19 cellular contexts compared by ENCODE assay signal in the genomic region with DNA sequence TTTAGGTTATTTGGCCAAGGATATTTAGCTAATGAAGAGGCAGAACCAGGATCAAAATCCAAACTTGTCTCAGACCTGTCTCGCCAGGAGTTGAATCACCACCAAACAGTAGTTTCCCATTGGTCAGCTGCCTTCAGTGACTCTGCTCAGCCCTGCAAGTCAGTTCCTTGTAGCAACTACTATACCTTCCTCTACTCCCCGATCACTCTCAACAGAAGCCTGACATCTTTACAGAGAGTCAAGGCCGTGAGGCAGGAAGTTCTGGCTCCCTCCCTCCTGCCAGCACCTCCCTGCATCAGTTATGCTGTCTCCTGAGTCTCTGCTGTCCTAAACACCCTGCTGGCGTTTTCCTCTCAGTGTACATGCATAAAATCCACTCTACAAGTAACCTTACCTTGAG. TPM values are rescaled to one million over a fixed set of nuclear protein-coding genes. Genes with fewer than 3 reads are reported as not detected.
A peak's percentile ranks its signal among the peaks of the same experiment; 100 is the strongest.
DNase-seq lines count a peak whose midpoint lies in the region; ATAC-seq and TF ChIP-seq lines count a peak whose summit lies in the region.
"Had no signal": no experiment of that assay in that cellular context is flagged by ENCODE, and none has a peak within 500 bp of the region (broad histone marks: within the 10 kb centered on the region; RNA-seq: fewer than 3 reads in every experiment).

No MANE protein-coding gene starts in this region.

- H3K9me3 ChIP-seq in GM23248 (ENCODE audit: low read depth) = no peaks in the 10 kb centered on the region
- H3K9me3 ChIP-seq: HAP-1, prostate gland, transverse colon had no signal

- H3K4me1 Mint-ChIP-seq in glutamatergic neuron (ENCODE audit: low read depth, unreplicated experiment) = no peaks in the 10 kb centered on the region
- no peaks in the 10 kb centered on the region for H3K4me1 Mint-ChIP-seq in natural killer cell treated with Interleukin-12 subunit alpha and Interleukin-12 subunit beta and Interleukin-15 and Interleukin-18, amount 100 ng/mL, for 72 hours (ENCODE audit: low read depth in 2 of 2)
- H3K4me1 Mint-ChIP-seq: CD4-positive, alpha-beta memory T cell; neural progenitor cell had no signal

- peak in 1 of 2 donors; percentile 34 for ATAC-seq in activated naive CD4-positive, alpha-beta T cell treated with anti-CD3 and anti-CD28 coated beads, Interleukin-2, amount 50 U/mL, for 72 hours
- no peak for ATAC-seq in HG03432 (IDR thresholded peaks at IDR 0.05; ENCODE audit: unreplicated experiment)
- no peak for ATAC-seq in natural killer cell treated with Interleukin-12 subunit alpha and Interleukin-12 subunit beta and Interleukin-15 and Interleukin-18, amount 100 ng/mL, for 72 hours
- ATAC-seq: activated CD8-positive, alpha-beta T cell treated with anti-CD3 and anti-CD28 coated beads, Interleukin-2, amount 10 ng/mL, durations not matched to agents 7 days and 5 days; Right ventricle myocardium inferior had no signal

- peak overlapping the region; percentile 6 to 9 for H3K27ac Mint-ChIP-seq in activated naive CD4-positive, alpha-beta T cell treated with anti-CD3 and anti-CD28 coated beads, Interleukin-2, amount 50 U/mL, for 72 hours
- H3K27ac Mint-ChIP-seq in glutamatergic neuron (ENCODE audit: unreplicated experiment) = no peak overlapping the region
- no peak overlapping the region for H3K27ac Mint-ChIP-seq in natural killer cell treated with Interleukin-12 subunit alpha and Interleukin-12 subunit beta and Interleukin-15 and Interleukin-18, amount 100 ng/mL, for 72 hours
- H3K27ac Mint-ChIP-seq: neural progenitor cell had no signal

- DNase-seq in A172 (ENCODE audit: low spot score) (peak; percentile 26), GM23248 (peak; percentile 41), glutamatergic neuron (no peak), NCI-H524 (lab: John Stamatoyannopoulos, UW) (no peak)
- no peak for DNase-seq in activated naive CD4-positive, alpha-beta T cell treated with anti-CD3 and anti-CD28 coated beads, Interleukin-2, amount 50 U/mL, for 72 hours (ENCODE audit: low spot score in 2 of 2)
- no peak for DNase-seq in natural killer cell treated with Interleukin-12 subunit alpha and Interleukin-12 subunit beta and Interleukin-15 and Interleukin-18, amount 100 ng/mL, for 72 hours (ENCODE audit: low spot score)
- DNase-seq: activated CD8-positive, alpha-beta T cell treated with anti-CD3 and anti-CD28 coated beads, Interleukin-2, amount 10 ng/mL, durations not matched to agents 7 days and 5 days; CD4-positive, alpha-beta memory T cell; hippocampal formation; NCI-H1105; NCI-H2081; stimulated activated CD8-positive, alpha-beta memory T cell treated with anti-CD3 and anti-CD28 coated beads, Interleukin-4, amount 100 ng/mL, for 48 hours; transverse colon had no signal

- 47 to 48% methylated on average over 4 of the region's 4 CpGs for WGBS in GM23248 (ENCODE audit: low coverage in 1 of 2, low lambda C conversion rate in 2 of 2, missing lambda C conversion rate in 2 of 2), 2 experiments

- peaks cover 11% of the 10 kb centered on the region for H3K79me2 ChIP-seq in GM23248 (ENCODE audit: insufficient read depth)

- peaks cover 6% of the 10 kb centered on the region; the same call in 1 of the 2 replicates for H3F3A ChIP-seq in GM23248 (ENCODE audit: insufficient read depth)

- peaks cover 6% of the 10 kb centered on the region for H3K27me3 Mint-ChIP-seq in glutamatergic neuron (ENCODE audit: unreplicated experiment)
- H3K27me3 Mint-ChIP-seq in natural killer cell treated with Interleukin-12 subunit alpha and Interleukin-12 subunit beta and Interleukin-15 and Interleukin-18, amount 100 ng/mL, for 72 hours = no peaks in the 10 kb centered on the region
- H3K27me3 Mint-ChIP-seq: CD4-positive, alpha-beta memory T cell had no signal

- no peaks in the 10 kb centered on the region for H3K9me3 Mint-ChIP-seq in activated naive CD4-positive, alpha-beta T cell treated with anti-CD3 and anti-CD28 coated beads, Interleukin-2, amount 50 U/mL, for 72 hours
- H3K9me3 Mint-ChIP-seq in glutamatergic neuron (ENCODE audit: unreplicated experiment) = peaks cover 4% of the 10 kb centered on the region
- H3K9me3 Mint-ChIP-seq in natural killer cell treated with Interleukin-12 subunit alpha and Interleukin-12 subunit beta and Interleukin-15 and Interleukin-18, amount 100 ng/mL, for 72 hours = no peaks in the 10 kb centered on the region
- H3K9me3 Mint-ChIP-seq: CD4-positive, alpha-beta memory T cell; neural progenitor cell had no signal

- H3K4me3 Mint-ChIP-seq in glutamatergic neuron (ENCODE audit: unreplicated experiment) = peak overlapping the region; percentile 34
- no peak overlapping the region for H3K4me3 Mint-ChIP-seq in natural killer cell treated with Interleukin-12 subunit alpha and Interleukin-12 subunit beta and Interleukin-15 and Interleukin-18, amount 100 ng/mL, for 72 hours
- H3K4me3 Mint-ChIP-seq: activated CD8-positive, alpha-beta T cell treated with anti-CD3 and anti-CD28 coated beads, Interleukin-2, amount 10 ng/mL, durations not matched to agents 7 days and 5 days; CD4-positive, alpha-beta memory T cell; neural progenitor cell had no signal

- no peak overlapping the region for H2AFZ ChIP-seq in GM23248
- H2AFZ ChIP-seq: neural progenitor cell had no signal

- in situ Hi-C loops in GM23248 (cut with MboI) = no loop called here

- H3K4me1 ChIP-seq in GM23248 (ENCODE audit: insufficient read depth) = 0 out of 2 replicates have a peak, but pooled peaks cover 6% of the 10 kb centered on the region
- H3K4me1 ChIP-seq: HAP-1, neural progenitor cell, prostate gland, transverse colon had no signal

- H3K36me3 Mint-ChIP-seq in activated naive CD4-positive, alpha-beta T cell treated with anti-CD3 and anti-CD28 coated beads, Interleukin-2, amount 50 U/mL, for 72 hours = peaks cover 0 to 14% of the 10 kb centered on the region in 2 donors
- peaks cover 5% of the 10 kb centered on the region for H3K36me3 Mint-ChIP-seq in glutamatergic neuron (ENCODE audit: unreplicated experiment)
- peaks cover 14% of the 10 kb centered on the region for H3K36me3 Mint-ChIP-seq in natural killer cell treated with Interleukin-12 subunit alpha and Interleukin-12 subunit beta and Interleukin-15 and Interleukin-18, amount 100 ng/mL, for 72 hours

- peaks cover 24% of the 10 kb centered on the region; the same call in 1 of the 2 replicates for H3K36me3 ChIP-seq in GM23248 (ENCODE audit: low read depth)
- H3K36me3 ChIP-seq: neural progenitor cell had no signal

- H4K20me1 ChIP-seq in GM23248 (ENCODE audit: insufficient read depth) = no peaks in the 10 kb centered on the region

- H3K9me2 ChIP-seq in GM23248 (ENCODE audit: insufficient read depth) = no peaks in the 10 kb centered on the region

- H3K4me3 ChIP-seq in GM23248 = no peak overlapping the region
- H3K4me3 ChIP-seq: HAP-1, neural progenitor cell, prostate gland, transverse colon had no signal

- no peak overlapping the region for H3K4me2 ChIP-seq in GM23248 (ENCODE audit: unreplicated experiment)
- H3K4me2 ChIP-seq: neural progenitor cell had no signal

- TF ChIP-seq CTCF in glutamatergic neuron (IDR thresholded peaks at IDR 0.05; ENCODE audit: partially characterized antibody, unreplicated experiment) = no peak

- H3K27ac ChIP-seq in GM23248 = no peak overlapping the region
- H3K27ac ChIP-seq: HL-60, neural progenitor cell, prostate gland, transverse colon had no signal

- no peak overlapping the region for H3K9ac ChIP-seq in GM23248
- H3K9ac ChIP-seq: neural progenitor cell had no signal

- H3K27me3 ChIP-seq in GM23248 (replicated peaks; ENCODE audit: insufficient read depth) = no peaks in the 10 kb centered on the region
- H3K27me3 ChIP-seq: neural progenitor cell, transverse colon had no signal

RNA-seq across cellular contexts. Expression of a gene that starts 13.2 kb away (rescaled TPM):
- total RNA-seq in A172 (2014; rRNA removed; shearing (Covaris generic)) = 568 and 570 TPM in 2 replicates
- 130 and 164 TPM in 2 replicates for total RNA-seq in GM23248 (2014; rRNA removed; shearing (Covaris generic))
- 166 and 175 TPM in 2 replicates for polyA plus RNA-seq in GM23248 (2016; fragmentation: Nextera tagmentation; extraction: Ambion mirVana)
- 100 to 1,000 TPM; 185 to 189 TPM for total RNA-seq in activated naive CD4-positive, alpha-beta T cell treated with anti-CD3 and anti-CD28 coated beads, Interleukin-2, amount 50 U/mL, for 72 hours
- 250 TPM for total RNA-seq in glutamatergic neuron (ENCODE audit: unreplicated experiment)
- 100 to 1,000 TPM; 193 to 235 TPM for total RNA-seq in natural killer cell treated with Interleukin-12 subunit alpha and Interleukin-12 subunit beta and Interleukin-15 and Interleukin-18, amount 100 ng/mL, for 72 hours

RNA-seq across cellular contexts. Expression of a gene that starts 14.3 kb away (rescaled TPM):
- 34.7 and 36.2 TPM in 2 replicates for total RNA-seq in A172 (2014; rRNA removed; shearing (Covaris generic))
- 16.9 and 21.5 TPM in 2 replicates for total RNA-seq in GM23248 (2014; rRNA removed; shearing (Covaris generic))
- polyA plus RNA-seq in GM23248 (2016; fragmentation: Nextera tagmentation; extraction: Ambion mirVana) = 3.0 and 3.6 TPM in 2 replicates
- total RNA-seq in activated naive CD4-positive, alpha-beta T cell treated with anti-CD3 and anti-CD28 coated beads, Interleukin-2, amount 50 U/mL, for 72 hours = 10 to 100 TPM; 28.0 to 29.0 TPM
- 34.4 TPM for total RNA-seq in glutamatergic neuron (ENCODE audit: unreplicated experiment)
- 10 to 100 TPM; 29.1 to 31.2 TPM for total RNA-seq in natural killer cell treated with Interleukin-12 subunit alpha and Interleukin-12 subunit beta and Interleukin-15 and Interleukin-18, amount 100 ng/mL, for 72 hours

RNA-seq across cellular contexts. Expression of a gene that starts 59.5 kb away (rescaled TPM):
- 86.6 and 99.4 TPM in 2 replicates for total RNA-seq in A172 (2014; rRNA removed; shearing (Covaris generic))
- 51.7 and 65.9 TPM in 2 replicates for total RNA-seq in GM23248 (2014; rRNA removed; shearing (Covaris generic))
- 47.5 and 50.2 TPM in 2 replicates for polyA plus RNA-seq in GM23248 (2016; fragmentation: Nextera tagmentation; extraction: Ambion mirVana)
- total RNA-seq in activated naive CD4-positive, alpha-beta T cell treated with anti-CD3 and anti-CD28 coated beads, Interleukin-2, amount 50 U/mL, for 72 hours = 10 to 100 TPM; 55.0 to 75.3 TPM
- 68.7 TPM for total RNA-seq in glutamatergic neuron (ENCODE audit: unreplicated experiment)
- total RNA-seq in natural killer cell treated with Interleukin-12 subunit alpha and Interleukin-12 subunit beta and Interleukin-15 and Interleukin-18, amount 100 ng/mL, for 72 hours = 10 to 100 TPM; 69.9 to 82.3 TPM

Comparison
In these comparisons a context has a peak if more than half of its experiments do, and no peak if none do; other contexts are left out.
1. DNase-seq: peak in A172 (single experiment) and GM23248 (single experiment); none in activated naive CD4-positive, alpha-beta T cell treated with anti-CD3 and anti-CD28 coated beads, Interleukin-2, amount 50 U/mL, for 72 hours (0 of 2), glutamatergic neuron (single experiment), natural killer cell treated with Interleukin-12 subunit alpha and Interleukin-12 subunit beta and Interleukin-15 and Interleukin-18, amount 100 ng/mL, for 72 hours (single experiment) and NCI-H524 (0 of 2).
2. H3K27ac Mint-ChIP-seq: peak in activated naive CD4-positive, alpha-beta T cell treated with anti-CD3 and anti-CD28 coated beads, Interleukin-2, amount 50 U/mL, for 72 hours (2 of 2); none in glutamatergic neuron (single experiment) and natural killer cell treated with Interleukin-12 subunit alpha and Interleukin-12 subunit beta and Interleukin-15 and Interleukin-18, amount 100 ng/mL, for 72 hours (0 of 2).